Comparison of ENCODE assay signal across 29 cellular contexts in genomic region chr2:220209093-220209492, GRCh38.
"Had no signal": no experiment of that assay in that cellular context is flagged by ENCODE, and none has a peak within 500 bp of the region (broad histone marks: within the 10 kb centered on the region; RNA-seq: fewer than 3 reads in every experiment).

No MANE protein-coding gene starts in this region.

- H3K79me2 ChIP-seq: hepatocyte had no signal

- H3K4me1 ChIP-seq: ascending aorta, breast epithelium, esophagus muscularis mucosa, gastroesophageal sphincter, heart right ventricle had no signal

- H2AFZ ChIP-seq: hepatocyte had no signal

- H3K4me2 ChIP-seq: hepatocyte had no signal

- H3K27me3 ChIP-seq: ascending aorta, breast epithelium, cardiac muscle cell, dorsolateral prefrontal cortex, esophagus muscularis mucosa, gastroesophageal sphincter, heart right ventricle, hepatocyte had no signal

- ATAC-seq: activated naive CD4-positive, alpha-beta T cell treated with anti-CD3 and anti-CD28 coated beads, Interleukin-2, amount 50 U/mL, for 72 hours; activated T-cell treated with anti-CD3 and anti-CD28 coated beads, Interleukin-2, amount 50 U/mL, for 72 hours; effector memory CD8-positive, alpha-beta T cell; gastroesophageal sphincter; heart right ventricle; T-helper 17 cell had no signal

- DNase-seq: activated CD4-positive, alpha-beta memory T cell treated with anti-CD3 and anti-CD28 coated beads, Interleukin-2, amount 10 ng/mL, durations not matched to agents 7 days and 5 days; activated CD4-positive, alpha-beta T cell treated with anti-CD3 and anti-CD28 coated beads for 1 hour; activated CD4-positive, alpha-beta T cell treated with anti-CD3 and anti-CD28 coated beads for 4 hours; activated CD4-positive, alpha-beta T cell treated with anti-CD3 and anti-CD28 coated beads, Interleukin-2, amount 10 ng/mL, durations not matched to agents 7 days and 5 days; activated CD4-positive, alpha-beta T cell treated with anti-CD3 and anti-CD28 coated beads, Interleukin-2, amount 50 U/mL, for 4 hours; activated CD8-positive, alpha-beta memory T cell treated with anti-CD3 and anti-CD28 coated beads, Interleukin-2, amount 50 U/mL, for 48 hours; activated gamma-delta T cell; activated naive CD4-positive, alpha-beta T cell; activated naive CD4-positive, alpha-beta T cell treated with anti-CD3 and anti-CD28 coated beads, Interleukin-2, amount 10 ng/mL, durations not matched to agents 7 days and 5 days; activated naive CD8-positive, alpha-beta T cell treated with anti-CD3 and anti-CD28 coated beads, Interleukin-2, amount 10 ng/mL, durations not matched to agents 7 days and 5 days; activated T-cell treated with anti-CD3 and anti-CD28 coated beads for 4 hours; activated T-cell treated with anti-CD3 and anti-CD28 coated beads, Interleukin-2, amount 50 U/mL, for 24 hours; activated T-cell treated with anti-CD3 and anti-CD28 coated beads, Interleukin-2, amount 50 U/mL, for 72 hours; central memory CD4-positive, alpha-beta T cell; cerebellar nuclear complex; dorsolateral prefrontal cortex; effector memory CD8-positive, alpha-beta T cell; erythroblast; foreskin melanocyte; heart right ventricle; T-helper 17 cell had no signal

- H3K27ac ChIP-seq: ascending aorta, breast epithelium, cardiac muscle cell, coronary artery, dorsolateral prefrontal cortex, esophagus muscularis mucosa, gastroesophageal sphincter, heart right ventricle, hepatocyte had no signal

- H3K9me3 ChIP-seq: ascending aorta, breast epithelium, esophagus muscularis mucosa, gastroesophageal sphincter, heart right ventricle had no signal

- H3K4me3 ChIP-seq: ascending aorta, breast epithelium, cardiac muscle cell, coronary artery, dorsolateral prefrontal cortex, esophagus muscularis mucosa, gastroesophageal sphincter, heart right ventricle, hepatocyte had no signal

- H3K36me3 ChIP-seq: ascending aorta, breast epithelium, cardiac muscle cell, esophagus muscularis mucosa, gastroesophageal sphincter, heart right ventricle had no signal
